ENCODE assay signal across 11 cellular contexts in the genomic region with DNA sequence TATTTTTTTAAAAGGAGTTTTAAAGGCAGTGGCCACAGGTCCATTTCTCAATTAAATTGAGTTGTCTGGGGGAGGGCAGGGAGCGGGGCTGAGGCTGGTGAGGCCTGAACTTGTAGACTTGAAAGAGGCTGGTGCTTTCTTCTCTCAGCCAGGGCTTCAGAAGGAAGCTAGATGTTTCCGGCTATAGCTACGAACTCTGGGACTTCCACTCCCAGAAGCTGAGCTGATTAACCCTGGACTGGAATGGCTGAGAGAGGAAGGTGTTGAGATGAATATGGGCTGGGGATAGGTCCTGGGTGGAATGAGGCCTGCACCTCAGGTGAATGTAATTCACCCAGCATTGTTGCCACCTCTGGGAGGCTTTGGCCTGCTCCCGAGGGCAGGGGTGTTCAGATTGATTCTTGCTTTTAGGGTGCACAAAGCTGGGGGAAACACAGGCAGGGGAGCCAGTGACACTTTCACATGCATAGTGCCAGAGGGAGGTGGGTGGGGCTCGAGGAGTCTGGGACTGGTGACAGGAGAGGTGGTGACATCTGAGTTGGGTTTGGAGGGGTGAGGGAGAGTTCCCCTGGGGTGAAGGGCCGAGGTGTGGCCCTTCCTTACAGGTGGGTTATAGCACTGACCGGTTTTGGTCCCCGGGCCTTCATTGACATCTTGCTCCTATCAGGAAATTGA. TPM values are rescaled to one million over a fixed set of nuclear protein-coding genes. Genes with fewer than 3 reads are reported as not detected.
DNase-seq lines count a peak whose midpoint lies in the region; ATAC-seq and TF ChIP-seq lines count a peak whose summit lies in the region.
"Had no signal": no experiment of that assay in that cellular context is flagged by ENCODE, and none has a peak within 500 bp of the region (broad histone marks: within the 10 kb centered on the region; RNA-seq: fewer than 3 reads in every experiment).

No MANE protein-coding gene starts in this region.

- no peaks in the 10 kb centered on the region for H3K27me3 ChIP-seq in CD4-positive, alpha-beta memory T cell (ENCODE audit: insufficient read depth, low read length)
- H3K27me3 ChIP-seq in prostate gland (replicated peaks; ENCODE audit: insufficient read depth): no peaks in the 10 kb centered on the region

- H3K4me3 Mint-ChIP-seq in CD4-positive, alpha-beta memory T cell: peak overlapping the region; percentile 76 to 99 (median 96)

- peak in 1 of 5 donors; percentile 63 for DNase-seq in CD4-positive, alpha-beta memory T cell
- DNase-seq in OCI-LY7 (ENCODE audit: low spot score) (peak; percentile 21), prostate gland (ENCODE audit: low spot score) (no peak), cerebellar cortex (ENCODE audit: low spot score) (no peak), retina (no peak)
- DNase-seq: NCI-H2171 had no signal

- no peaks in the 10 kb centered on the region for H3K9me2 ChIP-seq in OCI-LY7 (ENCODE audit: insufficient read depth, low read length)

- intact Hi-C loops in CD4-positive, alpha-beta memory T cell (cut with micrococcal nuclease): loop anchor here (1.0 to 5.0 kb wide), 6 partner anchors 12 to 256 kb away; partner anchors contain the start of gene MTFR1L
- intact Hi-C loops in OCI-LY7 (cut with micrococcal nuclease; ENCODE audit: unreplicated experiment) (loop anchor here (5.0 kb wide), 1 partner anchor 56 kb away; the partner anchor contains the start of gene MAN1C1), prostate gland (cut with DNase I) (no loop called here)

- POLR2A ChIA-PET in CD4-positive, alpha-beta memory T cell (lab: Charles Lee; ENCODE audit: partially characterized antibody): interaction anchor here (1.2 to 24.3 kb wide), 4 partner anchors 3 to 213 kb away, joined by 3 to 615 read pairs (median 309); partner anchors contain the start of gene LDLRAP1
- POLR2A ChIA-PET in OCI-LY7 (lab: Charles Lee): interaction anchor here (0.6 to 1.9 kb wide), 3 partner anchors 12 to 343 kb away, joined by 3 to 17 read pairs (median 4); no protein-coding TSS in a partner anchor

- TF ChIP-seq CTCF in OCI-LY7 (conservative IDR thresholded peaks at IDR 0.05; ENCODE audit: low read length): no peak
- TF ChIP-seq CTCF in prostate gland (IDR thresholded peaks at IDR 0.05): no peak

- H3K9me3 ChIP-seq in CD4-positive, alpha-beta memory T cell (ENCODE audit: control insufficient read depth in 1 of 2, low read length in 2 of 2): no peaks in the 10 kb centered on the region
- no peaks in the 10 kb centered on the region for H3K9me3 ChIP-seq in OCI-LY7 (ENCODE audit: low read length)
- no peaks in the 10 kb centered on the region for H3K9me3 ChIP-seq in prostate gland

- peaks cover 99% of the 10 kb centered on the region for H3K4me1 ChIP-seq in CD4-positive, alpha-beta memory T cell (ENCODE audit: insufficient read depth, low read length)
- H3K4me1 ChIP-seq in OCI-LY7 (ENCODE audit: insufficient read depth, low read length, poor library complexity, severe bottlenecking): peaks cover 80% of the 10 kb centered on the region
- H3K4me1 ChIP-seq in prostate gland (replicated peaks): peaks cover 25% of the 10 kb centered on the region

- no peak for TF ChIP-seq POLR2A in prostate gland (IDR thresholded peaks at IDR 0.05)

- no peaks in the 10 kb centered on the region for H4K20me1 ChIP-seq in OCI-LY7 (ENCODE audit: insufficient read depth, low read length)

- peak overlapping the region; percentile 22 to 62 for H3K4me3 ChIP-seq in CD4-positive, alpha-beta memory T cell (ENCODE audit: low read length in 2 of 2)
- H3K4me3 ChIP-seq in OCI-LY7 (ENCODE audit: low read depth, low read length, poor library complexity, severe bottlenecking): no peak overlapping the region
- no peak overlapping the region for H3K4me3 ChIP-seq in prostate gland

- CTCF ChIA-PET in CD4-positive, alpha-beta memory T cell (lab: Charles Lee; ENCODE audit: partially characterized antibody): interaction anchor here (0.6 to 1.8 kb wide), 4 partner anchors 11 to 1982 kb away, joined by 3 to 10 read pairs (median 6); no protein-coding TSS in a partner anchor
- CTCF ChIA-PET in OCI-LY7 (lab: Charles Lee; ENCODE audit: unreplicated experiment): interaction anchor here (1.0 to 1.2 kb wide), 2 partner anchors 13 to 353 kb away, joined by 3 to 5 read pairs; no protein-coding TSS in a partner anchor

- peaks cover 32% of the 10 kb centered on the region for H3K36me3 ChIP-seq in CD4-positive, alpha-beta memory T cell (ENCODE audit: insufficient read depth, low read length)
- peaks cover 28% of the 10 kb centered on the region; the same call in 1 of the 2 replicates for H3K36me3 ChIP-seq in OCI-LY7 (ENCODE audit: insufficient read depth, low read length)
- H3K36me3 ChIP-seq in prostate gland: no peaks in the 10 kb centered on the region

- peak overlapping the region; percentile 75 to 98 (median 97) for H3K27ac Mint-ChIP-seq in CD4-positive, alpha-beta memory T cell

- no peaks in the 10 kb centered on the region for H3K9me3 Mint-ChIP-seq in CD4-positive, alpha-beta memory T cell

- peaks cover 65 to 100% (median 84%) of the 10 kb centered on the region in 4 donors for H3K4me1 Mint-ChIP-seq in CD4-positive, alpha-beta memory T cell

- 44% methylated on average over 8 of the region's 8 CpGs for WGBS in prostate gland

- H3K27me3 Mint-ChIP-seq in CD4-positive, alpha-beta memory T cell: no peaks in the 10 kb centered on the region

- no peak overlapping the region for H2AFZ ChIP-seq in OCI-LY7 (ENCODE audit: low read length)

- H3K79me2 ChIP-seq in OCI-LY7 (ENCODE audit: insufficient read depth, low read depth, low read length): 0 out of 2 replicates have a peak, but pooled peaks cover 4% of the 10 kb centered on the region

- peak overlapping the region; percentile 66 for H3K27ac ChIP-seq in CD4-positive, alpha-beta memory T cell (ENCODE audit: low read depth, low read length)
- H3K27ac ChIP-seq in OCI-LY7 (ENCODE audit: low read depth, low read length, poor library complexity, severe bottlenecking): peak overlapping the region; percentile 85
- peak overlapping the region; percentile 93 for H3K27ac ChIP-seq in cingulate gyrus (ENCODE audit: low read depth, low read length)
- H3K27ac ChIP-seq in prostate gland: peak overlapping the region; percentile 20 to 32
- H3K27ac ChIP-seq: VCaP had no signal

- H3K4me2 ChIP-seq in OCI-LY7 (ENCODE audit: low read length): peak overlapping the region; percentile 77

- H3K36me3 Mint-ChIP-seq in CD4-positive, alpha-beta memory T cell: peaks cover 56 to 79% of the 10 kb centered on the region in 2 donors

- no peak for ATAC-seq in HG03175 (IDR thresholded peaks at IDR 0.05; ENCODE audit: unreplicated experiment)
- ATAC-seq in GM21423 (IDR thresholded peaks at IDR 0.05; ENCODE audit: unreplicated experiment): no peak
- ATAC-seq: Panc1 had no signal

- no TSS peak for BruUV-seq in OCI-LY7 (replicated peaks; lab: Mats Ljungman, UMichigan)

RNA-seq across cellular contexts. Expression of gene LDLRAP1, which starts 18.2 kb away (rescaled TPM):
- total RNA-seq in CD4-positive, alpha-beta memory T cell: 100 to 1,000 TPM; 201 to 210 TPM
- 100 to 1,000 TPM; 233 to 306 TPM for polyA plus RNA-seq in CD4-positive, alpha-beta memory T cell
- 12.6 and 14.9 TPM in 2 replicates for total RNA-seq in OCI-LY7 (2014; rRNA removed; shearing (Covaris generic))
- 30.3 and 36.2 TPM in 2 replicates for total RNA-seq in OCI-LY7 (2022)
- 10 to 100 TPM; 37.8 to 56.3 TPM for total RNA-seq in prostate gland

RNA-seq across cellular contexts. Expression of gene MAN1C1, which starts 55.0 kb away (rescaled TPM):
- 10 to 100 TPM; 42.6 to 45.1 TPM for total RNA-seq in CD4-positive, alpha-beta memory T cell
- 10 to 100 TPM in 1 of 2 donors, 1 to 10 TPM in 1; 3.6 to 10.4 TPM for polyA plus RNA-seq in CD4-positive, alpha-beta memory T cell
- 2.4 and 3.0 TPM in 2 replicates for total RNA-seq in OCI-LY7 (2014; rRNA removed; shearing (Covaris generic))
- 4.6 and 4.9 TPM in 2 replicates for total RNA-seq in OCI-LY7 (2022)
- 10 to 100 TPM; 22.8 to 34.4 TPM for total RNA-seq in prostate gland

Comparison
In these comparisons a context has a peak if more than half of its experiments do, and no peak if none do; other contexts are left out.
1. H3K27ac ChIP-seq: peak in every context shown above with its lines; median percentile 93 in cingulate gyrus; 85 in OCI-LY7; 66 in CD4-positive, alpha-beta memory T cell; 26 in prostate gland.
2. H3K4me3 ChIP-seq: peak in CD4-positive, alpha-beta memory T cell (2 of 2); none in OCI-LY7 (single experiment) and prostate gland (0 of 2).
3. RNA of gene MAN1C1, which starts 55.0 kb away (total RNA-seq): 42.6 to 45.1 TPM in CD4-positive, alpha-beta memory T cell and 22.8 to 34.4 TPM in prostate gland; 2.4 to 4.9 TPM in OCI-LY7; every median in the first group is over 4 times any median in the second.